Comparison of ENCODE assay signal across 2 cellular contexts in the genomic region with DNA sequence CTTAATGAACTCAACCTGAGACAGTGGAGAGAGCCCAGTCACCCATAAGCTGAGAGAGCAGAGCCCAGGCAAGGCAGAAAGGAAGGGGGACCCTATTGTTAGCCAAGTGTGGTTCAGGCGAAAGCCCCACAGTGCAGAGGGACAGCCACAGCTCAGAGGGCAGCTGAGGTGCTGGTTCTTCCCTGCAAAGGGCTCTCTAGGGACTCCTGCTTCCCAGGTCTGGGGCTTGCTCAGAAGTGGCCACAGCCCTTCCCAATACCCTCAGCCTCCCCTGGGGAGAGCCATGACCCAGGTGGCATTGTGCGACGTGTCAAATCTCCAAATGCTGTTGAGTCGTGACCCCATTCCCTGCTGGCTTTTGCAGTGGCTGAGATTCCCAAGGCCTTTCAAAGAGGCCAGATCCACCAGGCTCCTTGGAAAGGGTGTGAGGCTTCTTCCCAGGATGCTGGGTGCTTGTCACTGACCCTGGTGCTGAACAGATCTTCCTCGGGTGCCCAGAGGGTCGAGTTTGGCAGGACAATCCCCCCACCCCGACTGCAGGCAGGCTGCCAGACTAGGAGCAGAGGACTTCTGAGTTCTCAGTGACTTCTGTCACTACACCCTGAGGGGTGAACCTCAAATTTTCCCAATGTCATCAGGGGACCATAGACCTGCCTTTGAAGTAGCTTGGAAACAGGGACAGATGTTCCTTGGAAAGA.
TF ChIP-seq lines count a peak whose summit lies in the region.

No MANE protein-coding gene starts in this region.

TF ChIP-seq in SK-N-SH, 30 proteins besides CTCF, POLR2A, EP300 and RAD21:
- TF ChIP-seq, protein P1, sequence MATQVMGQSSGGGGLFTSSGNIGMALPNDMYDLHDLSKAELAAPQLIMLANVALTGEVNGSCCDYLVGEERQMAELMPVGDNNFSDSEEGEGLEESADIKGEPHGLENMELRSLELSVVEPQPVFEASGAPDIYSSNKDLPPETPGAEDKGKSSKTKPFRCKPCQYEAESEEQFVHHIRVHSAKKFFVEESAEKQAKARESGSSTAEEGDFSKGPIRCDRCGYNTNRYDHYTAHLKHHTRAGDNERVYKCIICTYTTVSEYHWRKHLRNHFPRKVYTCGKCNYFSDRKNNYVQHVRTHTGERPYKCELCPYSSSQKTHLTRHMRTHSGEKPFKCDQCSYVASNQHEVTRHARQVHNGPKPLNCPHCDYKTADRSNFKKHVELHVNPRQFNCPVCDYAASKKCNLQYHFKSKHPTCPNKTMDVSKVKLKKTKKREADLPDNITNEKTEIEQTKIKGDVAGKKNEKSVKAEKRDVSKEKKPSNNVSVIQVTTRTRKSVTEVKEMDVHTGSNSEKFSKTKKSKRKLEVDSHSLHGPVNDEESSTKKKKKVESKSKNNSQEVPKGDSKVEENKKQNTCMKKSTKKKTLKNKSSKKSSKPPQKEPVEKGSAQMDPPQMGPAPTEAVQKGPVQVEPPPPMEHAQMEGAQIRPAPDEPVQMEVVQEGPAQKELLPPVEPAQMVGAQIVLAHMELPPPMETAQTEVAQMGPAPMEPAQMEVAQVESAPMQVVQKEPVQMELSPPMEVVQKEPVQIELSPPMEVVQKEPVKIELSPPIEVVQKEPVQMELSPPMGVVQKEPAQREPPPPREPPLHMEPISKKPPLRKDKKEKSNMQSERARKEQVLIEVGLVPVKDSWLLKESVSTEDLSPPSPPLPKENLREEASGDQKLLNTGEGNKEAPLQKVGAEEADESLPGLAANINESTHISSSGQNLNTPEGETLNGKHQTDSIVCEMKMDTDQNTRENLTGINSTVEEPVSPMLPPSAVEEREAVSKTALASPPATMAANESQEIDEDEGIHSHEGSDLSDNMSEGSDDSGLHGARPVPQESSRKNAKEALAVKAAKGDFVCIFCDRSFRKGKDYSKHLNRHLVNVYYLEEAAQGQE (IDR thresholded peaks at IDR 0.05; ENCODE audit: low read depth, low read length), result peak; percentile 84
- TF ChIP-seq FOXM1 (IDR thresholded peaks at IDR 0.05; ENCODE audit: low read depth), result no peak
- no peak for TF ChIP-seq JUND (IDR thresholded peaks at IDR 0.05)
TF ChIP-seq in SK-N-SH: peak in this region for 1.

TF ChIP-seq in SK-N-SH treated with all-trans-retinoic acid at 6 μM for 48 hours, 23 proteins besides CTCF, POLR2A, EP300 and RAD21 (continued from another document):
- no peak for TF ChIP-seq TSHZ2 (CRISPR knock-in tag; IDR thresholded peaks at IDR 0.05)
- TF ChIP-seq ZFP30 (CRISPR knock-in tag; IDR thresholded peaks at IDR 0.05), result no peak
- TF ChIP-seq TCF4 (CRISPR knock-in tag; IDR thresholded peaks at IDR 0.05; ENCODE audit: borderline replicate concordance), result no peak
- TF ChIP-seq ZC3H10 (CRISPR knock-in tag; IDR thresholded peaks at IDR 0.05), result no peak
- TF ChIP-seq ESRRG (CRISPR knock-in tag; IDR thresholded peaks at IDR 0.05), result no peak
- TF ChIP-seq CSDC2 (CRISPR knock-in tag; IDR thresholded peaks at IDR 0.05), result no peak
- no peak for TF ChIP-seq OSR1 (CRISPR knock-in tag; IDR thresholded peaks at IDR 0.05)
- no peak for TF ChIP-seq GLIS3 (CRISPR knock-in tag; IDR thresholded peaks at IDR 0.05)
- TF ChIP-seq PATZ1 (CRISPR knock-in tag; IDR thresholded peaks at IDR 0.05; ENCODE audit: borderline replicate concordance), result no peak
- TF ChIP-seq, protein P2, sequence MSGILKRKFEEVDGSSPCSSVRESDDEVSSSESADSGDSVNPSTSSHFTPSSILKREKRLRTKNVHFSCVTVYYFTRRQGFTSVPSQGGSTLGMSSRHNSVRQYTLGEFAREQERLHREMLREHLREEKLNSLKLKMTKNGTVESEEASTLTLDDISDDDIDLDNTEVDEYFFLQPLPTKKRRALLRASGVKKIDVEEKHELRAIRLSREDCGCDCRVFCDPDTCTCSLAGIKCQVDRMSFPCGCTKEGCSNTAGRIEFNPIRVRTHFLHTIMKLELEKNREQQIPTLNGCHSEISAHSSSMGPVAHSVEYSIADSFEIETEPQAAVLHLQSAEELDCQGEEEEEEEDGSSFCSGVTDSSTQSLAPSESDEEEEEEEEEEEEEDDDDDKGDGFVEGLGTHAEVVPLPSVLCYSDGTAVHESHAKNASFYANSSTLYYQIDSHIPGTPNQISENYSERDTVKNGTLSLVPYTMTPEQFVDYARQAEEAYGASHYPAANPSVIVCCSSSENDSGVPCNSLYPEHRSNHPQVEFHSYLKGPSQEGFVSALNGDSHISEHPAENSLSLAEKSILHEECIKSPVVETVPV (CRISPR knock-in tag; IDR thresholded peaks at IDR 0.05), result no peak
- TF ChIP-seq CREB5 (CRISPR knock-in tag; IDR thresholded peaks at IDR 0.05; ENCODE audit: low read depth), result no peak
- TF ChIP-seq PPARA (CRISPR knock-in tag; IDR thresholded peaks at IDR 0.05; ENCODE audit: borderline replicate concordance), result no peak
- TF ChIP-seq RARB (CRISPR knock-in tag; IDR thresholded peaks at IDR 0.05), result no peak
